In genomic region chr12:52492405-52492804, GRCh38 we compare ENCODE assay signal across 9 cellular contexts. TPM values are rescaled to one million over a fixed set of nuclear protein-coding genes. Genes with fewer than 3 reads are reported as not detected.
"Had no signal": no experiment of that assay in that cellular context is flagged by ENCODE, and none has a peak within 500 bp of the region (broad histone marks: within the 10 kb centered on the region; RNA-seq: fewer than 3 reads in every experiment).

No MANE protein-coding gene starts in this region.

RNA-seq across cellular contexts. Expression of gene KRT6A, which starts 0.7 kb away (rescaled TPM):
- total RNA-seq: K562, M059J, RPMI7951, SK-MEL-5 had no signal
- polyA plus RNA-seq: IgD-negative memory B cell, SK-N-SH had no signal

RNA-seq across cellular contexts. Expression of gene KRT6C, which starts 18.8 kb away (rescaled TPM):
- total RNA-seq: K562, M059J, OCI-LY7, PC-3, RPMI7951, SK-MEL-5 had no signal
- polyA plus RNA-seq: IgD-negative memory B cell, K562, SK-N-SH had no signal

RNA-seq across cellular contexts. Expression of gene KRT5, which starts 27.8 kb away (rescaled TPM):
- total RNA-seq: K562, M059J, PC-3, RPMI7951, SK-MEL-5 had no signal
- polyA plus RNA-seq: IgD-negative memory B cell, SK-N-SH had no signal

RNA-seq across cellular contexts. Expression of gene KRT6B, which starts 40.5 kb away (rescaled TPM):
- total RNA-seq: K562, M059J, OCI-LY7, Peyer's patch, RPMI7951, SK-MEL-5 had no signal
- polyA plus RNA-seq: IgD-negative memory B cell, K562, SK-N-SH had no signal

RNA-seq across cellular contexts. Expression of gene KRT75, which starts 58.2 kb away (rescaled TPM):
- total RNA-seq: K562, OCI-LY7, Peyer's patch, RPMI7951, SK-MEL-5 had no signal
- polyA plus RNA-seq: IgD-negative memory B cell, K562, SK-N-SH had no signal
